ENCODE assay signal across 2 cellular contexts in the genomic region with DNA sequence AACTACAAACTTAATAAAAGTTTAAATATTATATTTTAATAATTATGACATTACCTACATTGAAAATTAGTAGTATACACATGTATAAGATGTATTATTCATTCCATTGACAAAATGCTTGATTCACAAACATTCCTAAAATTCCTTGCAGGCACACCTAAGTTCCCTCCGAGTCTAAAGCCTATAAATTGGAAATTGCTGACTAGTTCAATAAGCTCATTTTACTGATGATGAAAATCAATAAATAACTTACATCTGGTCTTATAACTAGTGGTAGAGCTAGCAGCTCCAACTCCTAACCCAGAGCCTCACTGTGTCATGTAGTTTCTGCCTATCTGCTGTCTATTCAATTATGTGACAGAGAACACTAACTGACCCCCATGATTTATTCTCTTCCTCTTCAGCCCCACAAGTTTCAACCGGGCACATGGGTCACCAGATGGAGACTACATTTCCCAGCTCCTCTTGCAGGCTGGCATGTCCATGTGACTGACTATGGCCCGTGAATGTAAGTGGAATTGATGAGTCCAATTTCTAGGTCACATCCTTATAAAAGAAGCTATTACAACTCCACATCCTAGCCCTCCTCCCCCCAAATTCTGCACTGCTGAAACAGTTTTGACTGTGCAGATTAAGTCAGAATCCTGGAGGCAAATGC.
A peak's percentile ranks its signal among the peaks of the same experiment; 100 is the strongest.
TF ChIP-seq lines count a peak whose summit lies in the region.

No MANE protein-coding gene starts in this region.

TF ChIP-seq in GM23338, 12 proteins besides CTCF, POLR2A, EP300 and RAD21:
- TF ChIP-seq NANOG (IDR thresholded peaks at IDR 0.05; ENCODE audit: borderline replicate concordance), result no peak
- TF ChIP-seq, protein P1, sequence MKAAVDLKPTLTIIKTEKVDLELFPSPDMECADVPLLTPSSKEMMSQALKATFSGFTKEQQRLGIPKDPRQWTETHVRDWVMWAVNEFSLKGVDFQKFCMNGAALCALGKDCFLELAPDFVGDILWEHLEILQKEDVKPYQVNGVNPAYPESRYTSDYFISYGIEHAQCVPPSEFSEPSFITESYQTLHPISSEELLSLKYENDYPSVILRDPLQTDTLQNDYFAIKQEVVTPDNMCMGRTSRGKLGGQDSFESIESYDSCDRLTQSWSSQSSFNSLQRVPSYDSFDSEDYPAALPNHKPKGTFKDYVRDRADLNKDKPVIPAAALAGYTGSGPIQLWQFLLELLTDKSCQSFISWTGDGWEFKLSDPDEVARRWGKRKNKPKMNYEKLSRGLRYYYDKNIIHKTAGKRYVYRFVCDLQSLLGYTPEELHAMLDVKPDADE (IDR thresholded peaks at IDR 0.05), result 0 out of 2 replicates have a peak, but pooled peaks have one; percentile 38
- no peak for TF ChIP-seq POLR2AphosphoS5 (IDR thresholded peaks at IDR 0.05; ENCODE audit: low read depth)

TF ChIP-seq in H1, 55 proteins besides CTCF, POLR2A, EP300 and RAD21:
- TF ChIP-seq RXRA (IDR thresholded peaks at IDR 0.05; ENCODE audit: insufficient read depth, low read depth, low read length) (no peak), RFX5 (IDR thresholded peaks at IDR 0.05; ENCODE audit: borderline replicate concordance, low read depth, low read length) (no peak), ATF3 (IDR thresholded peaks at IDR 0.05; ENCODE audit: insufficient read depth, low read depth, low read length) (0 out of 2 replicates have a peak, but pooled peaks have one; percentile 4), SUZ12 (IDR thresholded peaks at IDR 0.05; ENCODE audit: low read length) (no peak), ZNF274 (IDR thresholded peaks at IDR 0.05; ENCODE audit: borderline replicate concordance, extremely low read depth, low read length) (no peak), SIX5 (IDR thresholded peaks at IDR 0.05; ENCODE audit: low read depth, low read length) (peak; percentile 39), EGR1 (IDR thresholded peaks at IDR 0.05; ENCODE audit: borderline replicate concordance, low read depth, low read length) (no peak), JUN (IDR thresholded peaks at IDR 0.05; ENCODE audit: low read depth, low read length) (no peak), POU5F1 (IDR thresholded peaks at IDR 0.05; ENCODE audit: low read depth, low read length) (no peak), GTF2F1 (IDR thresholded peaks at IDR 0.05; ENCODE audit: borderline replicate concordance, low read depth, low read length) (no peak), MAX (IDR thresholded peaks at IDR 0.05) (peak; percentile 30; the same call in 1 of the 2 replicates), SP2 (IDR thresholded peaks at IDR 0.05; ENCODE audit: low read length) (no peak)
- TF ChIP-seq, protein P2, sequence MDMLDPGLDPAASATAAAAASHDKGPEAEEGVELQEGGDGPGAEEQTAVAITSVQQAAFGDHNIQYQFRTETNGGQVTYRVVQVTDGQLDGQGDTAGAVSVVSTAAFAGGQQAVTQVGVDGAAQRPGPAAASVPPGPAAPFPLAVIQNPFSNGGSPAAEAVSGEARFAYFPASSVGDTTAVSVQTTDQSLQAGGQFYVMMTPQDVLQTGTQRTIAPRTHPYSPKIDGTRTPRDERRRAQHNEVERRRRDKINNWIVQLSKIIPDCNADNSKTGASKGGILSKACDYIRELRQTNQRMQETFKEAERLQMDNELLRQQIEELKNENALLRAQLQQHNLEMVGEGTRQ (IDR thresholded peaks at IDR 0.05; ENCODE audit: low read length), result peak; percentile 60
